Comparison of ENCODE assay signal across 15 cellular contexts in genomic region chr6:44627091-44627878, GRCh38.
A peak's percentile ranks its signal among the peaks of the same experiment; 100 is the strongest.
DNase-seq lines count a peak whose midpoint lies in the region; ATAC-seq and TF ChIP-seq lines count a peak whose summit lies in the region.
"Had no signal": no experiment of that assay in that cellular context is flagged by ENCODE, and none has a peak within 500 bp of the region (broad histone marks: within the 10 kb centered on the region; RNA-seq: fewer than 3 reads in every experiment).

No MANE protein-coding gene starts in this region.

- H3K27me3 ChIP-seq in endodermal cell (ENCODE audit: control insufficient read depth, insufficient read depth, low read length, poor library complexity, severe bottlenecking) = peaks cover 9% of the 10 kb centered on the region

- no peaks in the 10 kb centered on the region for H3K36me3 Mint-ChIP-seq in endodermal cell (ENCODE audit: low read depth)
- H3K36me3 Mint-ChIP-seq: mesothelial cell of epicardium had no signal

- peaks cover 11% of the 10 kb centered on the region for H3K27me3 Mint-ChIP-seq in endodermal cell (ENCODE audit: insufficient read depth)

- peaks cover 8% of the 10 kb centered on the region for H3K4me1 ChIP-seq in endodermal cell (ENCODE audit: control insufficient read depth, insufficient read depth, low read length)

- no peaks in the 10 kb centered on the region for H3K36me3 ChIP-seq in endodermal cell (ENCODE audit: control insufficient read depth, insufficient read depth, low read length)

- 78 to 92% methylated on average over 8 to 23 of the region's 23 CpGs for WGBS in endodermal cell (ENCODE audit: insufficient coverage in 1 of 2, insufficient read length in 1 of 2), 2 experiments

- ATAC-seq in GM19351 (IDR thresholded peaks at IDR 0.05; ENCODE audit: unreplicated experiment) = no peak
- no peak for ATAC-seq in HG02885 (IDR thresholded peaks at IDR 0.05; ENCODE audit: poor library complexity, unreplicated experiment)

- H3K27ac ChIP-seq in endodermal cell (ENCODE audit: low read depth, low read length) = no peak overlapping the region

- peak overlapping the region; percentile 29 for H3K27ac Mint-ChIP-seq in endodermal cell
- H3K27ac Mint-ChIP-seq: B cell, mesothelial cell of epicardium had no signal

- no peaks in the 10 kb centered on the region for H3K9me3 ChIP-seq in endodermal cell (ENCODE audit: control insufficient read depth, low read length)

- H3K9ac ChIP-seq in endodermal cell (ENCODE audit: extremely low read depth, low read length, poor library complexity, severe bottlenecking) = no peak overlapping the region

- DNase-seq in C1 segment of cervical spinal cord (lab: John Stamatoyannopoulos, UW) = peak in 8 of 14 donors; percentile 4 to 57 (median 28)
- DNase-seq in MV-4-11 (lab: John Stamatoyannopoulos, UW) = peak; percentile 98
- peak; percentile 82 for DNase-seq in endodermal cell
- DNase-seq in mucosa of gallbladder (ENCODE audit: low spot score) = peak; percentile 17
- DNase-seq in SW 1271 (lab: John Stamatoyannopoulos, UW) = no peak
- DNase-seq in foreskin fibroblast = no peak
- DNase-seq: cerebellar nuclear complex, foreskin melanocyte, GF-D8, KG1, NCI-H526 treated with DMSO at 0.1 percent for 48 hours had no signal

- H3K4me1 Mint-ChIP-seq in endodermal cell = peaks cover 32% of the 10 kb centered on the region

- H3K4me3 Mint-ChIP-seq in endodermal cell = no peak overlapping the region
- H3K4me3 Mint-ChIP-seq: B cell, mesothelial cell of epicardium had no signal

- no peak overlapping the region for H3K4me3 ChIP-seq in endodermal cell (ENCODE audit: low read length)
- H3K4me3 ChIP-seq in foreskin fibroblast (ENCODE audit: low read depth in 1 of 2, low read length in 2 of 2) = no peak overlapping the region

- no peaks in the 10 kb centered on the region for H3K9me3 Mint-ChIP-seq in endodermal cell
- H3K9me3 Mint-ChIP-seq: mesothelial cell of epicardium had no signal

- TF ChIP-seq CTCF in endodermal cell (conservative IDR thresholded peaks at IDR 0.05) = peak; percentile 67
- TF ChIP-seq CTCF in foreskin fibroblast (IDR thresholded peaks at IDR 0.05; ENCODE audit: low read depth, low read length) = no peak

Comparison
In these comparisons a context has a peak if more than half of its experiments do, and no peak if none do; other contexts are left out.
1. DNase-seq: peak in C1 segment of cervical spinal cord (8 of 14), MV-4-11 (single experiment), endodermal cell (single experiment) and mucosa of gallbladder (single experiment); none in SW 1271 (0 of 2) and foreskin fibroblast (0 of 2).